Comparison of ENCODE assay signal across 8 cellular contexts in the genomic region with DNA sequence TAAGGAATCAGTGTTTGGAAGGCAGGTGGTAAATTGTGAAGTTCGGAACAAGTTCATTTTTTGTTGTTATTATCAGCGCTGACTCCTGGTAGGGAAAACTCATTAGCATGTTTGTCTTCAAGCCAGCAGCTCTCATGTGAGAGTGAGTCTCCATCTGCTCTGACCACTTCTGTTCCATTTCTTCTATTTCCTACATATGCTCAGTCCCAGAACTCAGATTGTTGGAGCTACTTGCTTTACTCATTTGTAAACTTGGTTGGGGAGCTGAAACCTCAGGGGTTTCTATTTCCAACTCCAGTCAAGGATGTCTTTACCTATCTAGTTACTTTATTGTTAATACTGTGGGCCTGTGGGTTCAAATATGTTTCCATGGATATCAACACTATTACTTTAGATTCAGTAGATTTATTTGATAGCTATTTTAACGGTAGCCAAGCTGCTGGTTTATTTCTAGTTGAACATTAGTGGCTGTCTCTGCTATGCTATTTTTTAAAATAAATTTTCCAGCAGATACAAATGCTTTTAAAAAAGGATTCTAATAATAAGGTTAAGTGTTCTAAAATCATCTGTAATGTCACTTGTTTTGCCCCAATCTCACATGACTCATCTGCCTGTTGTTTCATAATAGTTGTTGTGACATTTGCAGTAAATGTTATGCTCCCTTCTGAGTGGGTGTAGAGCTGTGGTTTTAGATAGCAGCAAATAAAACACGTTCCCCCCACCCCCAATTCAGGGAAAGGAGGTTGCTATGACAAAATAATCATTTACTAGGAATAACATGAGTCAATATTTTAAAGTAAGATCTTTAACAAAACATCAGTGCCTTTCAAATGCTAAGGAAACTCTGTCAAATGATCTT.
DNase-seq lines count a peak whose midpoint lies in the region; ATAC-seq and TF ChIP-seq lines count a peak whose summit lies in the region.

No MANE protein-coding gene starts in this region.

- no peaks in the 10 kb centered on the region for H3K27me3 ChIP-seq in esophagus muscularis mucosa

- no peak for TF ChIP-seq CTCF in esophagus muscularis mucosa (IDR thresholded peaks at IDR 0.05)

- H3K9me3 ChIP-seq in esophagus muscularis mucosa: no peaks in the 10 kb centered on the region

- intact Hi-C loops in esophagus muscularis mucosa (cut with DNase I): no loop called here

- no peak overlapping the region for H3K4me3 ChIP-seq in esophagus muscularis mucosa

- no peak for TF ChIP-seq POLR2A in esophagus muscularis mucosa (IDR thresholded peaks at IDR 0.05; ENCODE audit: low read depth)

- no peak for ATAC-seq in HG02678 (IDR thresholded peaks at IDR 0.05; ENCODE audit: unreplicated experiment)
- ATAC-seq in HG02938 (IDR thresholded peaks at IDR 0.05; ENCODE audit: unreplicated experiment): no peak

- peaks cover 0 to 23% (median 10%) of the 10 kb centered on the region in 4 donors for H3K36me3 ChIP-seq in esophagus muscularis mucosa

- no peak for TF ChIP-seq EP300 in esophagus muscularis mucosa (IDR thresholded peaks at IDR 0.05)

- DNase-seq in CD1c-positive myeloid dendritic cell (ENCODE audit: extremely low spot score): peak; percentile 94
- DNase-seq in NCI-H446 (lab: John Stamatoyannopoulos, UW): peak; percentile 20 to 69
- peak; percentile 62 for DNase-seq in cerebellum (ENCODE audit: low spot score)
- DNase-seq in non-pigmented ciliary epithelial cell (ENCODE audit: low read depth): peak; percentile 26
- DNase-seq in esophagus muscularis mucosa (ENCODE audit: extremely low spot score): no peak
- no peak for DNase-seq in middle frontal gyrus (ENCODE audit: extremely low spot score, low spot score)

- peaks cover 0 to 19% (median 5%) of the 10 kb centered on the region in 4 donors for H3K4me1 ChIP-seq in esophagus muscularis mucosa

- 50% methylated on average over 4 of the region's 4 CpGs for WGBS in esophagus muscularis mucosa

- H3K27ac ChIP-seq in esophagus muscularis mucosa (replicated peaks in 1 of 4): peak overlapping the region in 2 of 4 donors; percentile 45 to 54

Comparison
In these comparisons a context has a peak if more than half of its experiments do, and no peak if none do; other contexts are left out.
1. DNase-seq: peak in CD1c-positive myeloid dendritic cell (single experiment), NCI-H446 (2 of 2), cerebellum (single experiment) and non-pigmented ciliary epithelial cell (single experiment); none in esophagus muscularis mucosa (single experiment) and middle frontal gyrus (single experiment).